12 cellular contexts compared by ENCODE assay signal in genomic region chr10:86410542-86411124, GRCh38. TPM values are rescaled to one million over a fixed set of nuclear protein-coding genes. Genes with fewer than 3 reads are reported as not detected.
DNase-seq lines count a peak whose midpoint lies in the region; ATAC-seq and TF ChIP-seq lines count a peak whose summit lies in the region.
"Had no signal": no experiment of that assay in that cellular context is flagged by ENCODE, and none has a peak within 500 bp of the region (broad histone marks: within the 10 kb centered on the region; RNA-seq: fewer than 3 reads in every experiment).

No MANE protein-coding gene starts in this region.

- no peak for DNase-seq in T-helper 2 cell treated with Interferon-gamma antibody and Interleukin-4, amounts not matched to agents 5 μg/mL and 100 μg/mL, for 36 hours (ENCODE audit: low spot score)
- DNase-seq in T-helper 2 cell (no peak), fibroblast of pulmonary artery (ENCODE audit: low read depth) (peak; percentile 59), NCI-H774 (lab: John Stamatoyannopoulos, UW) (no peak)
- DNase-seq in activated CD4-positive, alpha-beta memory T cell treated with anti-CD3 and anti-CD28 coated beads, Interleukin-2, amount 10 ng/mL, durations not matched to agents 7 days and 5 days, result no peak
- DNase-seq: NCI-H2081 treated with DMSO at 0.1 percent for 48 hours had no signal

- no peak for TF ChIP-seq CTCF in fibroblast of pulmonary artery (IDR thresholded peaks at IDR 0.05; ENCODE audit: low read length, missing control alignments)

- no peaks in the 10 kb centered on the region for H3K27me3 ChIP-seq in stomach smooth muscle (ENCODE audit: control insufficient read depth in 1 of 2, insufficient read depth in 2 of 2, low read length in 2 of 2)

- H3K4me1 Mint-ChIP-seq in T-helper 2 cell treated with Interferon-gamma antibody and Interleukin-4, amounts not matched to agents 5 μg/mL and 100 μg/mL, for 36 hours (ENCODE audit: low read depth), result peaks cover 39% of the 10 kb centered on the region
- peaks cover 37% of the 10 kb centered on the region for H3K4me1 Mint-ChIP-seq in activated CD4-positive, alpha-beta memory T cell treated with anti-CD3 and anti-CD28 coated beads, Interleukin-2, amount 10 ng/mL, durations not matched to agents 7 days and 5 days

- ATAC-seq in HG03521 (IDR thresholded peaks at IDR 0.05; ENCODE audit: unreplicated experiment), result no peak
- ATAC-seq in HG02884 (IDR thresholded peaks at IDR 0.05; ENCODE audit: unreplicated experiment), result no peak

- H3K27ac ChIP-seq in stomach smooth muscle (ENCODE audit: low read length), result peak overlapping the region; percentile 11
- H3K27ac ChIP-seq: VCaP had no signal

- H3K9me3 ChIP-seq in stomach smooth muscle (ENCODE audit: control insufficient read depth in 2 of 2, low read length in 2 of 2), result no peaks in the 10 kb centered on the region
- H3K9me3 ChIP-seq: mucosa of descending colon had no signal

- CTCF ChIA-PET in activated CD4-positive, alpha-beta memory T cell treated with anti-CD3 and anti-CD28 coated beads, Interleukin-2, amount 10 ng/mL, durations not matched to agents 7 days and 5 days (lab: Charles Lee), result interaction anchor here (0.5 to 6.1 kb wide), 3 partner anchors 9 to 304 kb away, joined by 3 to 57 read pairs (median 3); no protein-coding TSS in a partner anchor

- H3K27me3 Mint-ChIP-seq in T-helper 2 cell treated with Interferon-gamma antibody and Interleukin-4, amounts not matched to agents 5 μg/mL and 100 μg/mL, for 36 hours (ENCODE audit: low read depth), result no peaks in the 10 kb centered on the region
- peaks cover 1% of the 10 kb centered on the region for H3K27me3 Mint-ChIP-seq in activated CD4-positive, alpha-beta memory T cell treated with anti-CD3 and anti-CD28 coated beads, Interleukin-2, amount 10 ng/mL, durations not matched to agents 7 days and 5 days

- H3K36me3 ChIP-seq in stomach smooth muscle (ENCODE audit: control insufficient read depth in 2 of 2, insufficient read depth in 2 of 2, low read length in 2 of 2), result no peaks in the 10 kb centered on the region

- H3K9ac ChIP-seq in stomach smooth muscle (ENCODE audit: low read length in 2 of 2), result no peak overlapping the region

- H3K4me3 Mint-ChIP-seq in T-helper 2 cell treated with Interferon-gamma antibody and Interleukin-4, amounts not matched to agents 5 μg/mL and 100 μg/mL, for 36 hours, result peak overlapping the region; percentile 71
- no peak overlapping the region for H3K4me3 Mint-ChIP-seq in activated CD4-positive, alpha-beta memory T cell treated with anti-CD3 and anti-CD28 coated beads, Interleukin-2, amount 10 ng/mL, durations not matched to agents 7 days and 5 days

- H3K4me1 ChIP-seq in stomach smooth muscle (ENCODE audit: control insufficient read depth, insufficient read depth, low read length), result peaks cover 24% of the 10 kb centered on the region

- no peak overlapping the region for H3K4me3 ChIP-seq in fibroblast of pulmonary artery (replicated peaks; ENCODE audit: low read depth, low read length)
- H3K4me3 ChIP-seq in stomach smooth muscle (ENCODE audit: low read length in 2 of 2), result no peak overlapping the region
- H3K4me3 ChIP-seq: mucosa of descending colon had no signal

- H3K36me3 Mint-ChIP-seq in T-helper 2 cell treated with Interferon-gamma antibody and Interleukin-4, amounts not matched to agents 5 μg/mL and 100 μg/mL, for 36 hours (ENCODE audit: low read depth), result peaks cover 8% of the 10 kb centered on the region
- peaks cover 6% of the 10 kb centered on the region for H3K36me3 Mint-ChIP-seq in activated CD4-positive, alpha-beta memory T cell treated with anti-CD3 and anti-CD28 coated beads, Interleukin-2, amount 10 ng/mL, durations not matched to agents 7 days and 5 days (ENCODE audit: low read depth)

- H3K9me3 Mint-ChIP-seq in T-helper 2 cell treated with Interferon-gamma antibody and Interleukin-4, amounts not matched to agents 5 μg/mL and 100 μg/mL, for 36 hours, result peaks cover 7% of the 10 kb centered on the region
- H3K9me3 Mint-ChIP-seq in activated CD4-positive, alpha-beta memory T cell treated with anti-CD3 and anti-CD28 coated beads, Interleukin-2, amount 10 ng/mL, durations not matched to agents 7 days and 5 days, result peaks cover 5% of the 10 kb centered on the region

- peak overlapping the region; percentile 90 for H3K27ac Mint-ChIP-seq in T-helper 2 cell treated with Interferon-gamma antibody and Interleukin-4, amounts not matched to agents 5 μg/mL and 100 μg/mL, for 36 hours
- H3K27ac Mint-ChIP-seq in activated CD4-positive, alpha-beta memory T cell treated with anti-CD3 and anti-CD28 coated beads, Interleukin-2, amount 10 ng/mL, durations not matched to agents 7 days and 5 days, result peak overlapping the region; percentile 82

- POLR2A ChIA-PET in activated CD4-positive, alpha-beta memory T cell treated with anti-CD3 and anti-CD28 coated beads, Interleukin-2, amount 10 ng/mL, durations not matched to agents 7 days and 5 days (lab: Charles Lee), result interaction anchor here (0.9 to 7.1 kb wide), 3 partner anchors 10 to 111 kb away, joined by 3 to 91 read pairs (median 4); partner anchors contain the start of gene WAPL

RNA-seq across cellular contexts. Expression of gene GRID1, which starts 44.0 kb away (rescaled TPM):
- total RNA-seq in activated CD4-positive, alpha-beta memory T cell treated with anti-CD3 and anti-CD28 coated beads, Interleukin-2, amount 10 ng/mL, durations not matched to agents 7 days and 5 days, result not detected
- total RNA-seq: dermis blood vessel endothelial cell had no signal
